ENCODE assay signal across 1 cellular context in the genomic region with DNA sequence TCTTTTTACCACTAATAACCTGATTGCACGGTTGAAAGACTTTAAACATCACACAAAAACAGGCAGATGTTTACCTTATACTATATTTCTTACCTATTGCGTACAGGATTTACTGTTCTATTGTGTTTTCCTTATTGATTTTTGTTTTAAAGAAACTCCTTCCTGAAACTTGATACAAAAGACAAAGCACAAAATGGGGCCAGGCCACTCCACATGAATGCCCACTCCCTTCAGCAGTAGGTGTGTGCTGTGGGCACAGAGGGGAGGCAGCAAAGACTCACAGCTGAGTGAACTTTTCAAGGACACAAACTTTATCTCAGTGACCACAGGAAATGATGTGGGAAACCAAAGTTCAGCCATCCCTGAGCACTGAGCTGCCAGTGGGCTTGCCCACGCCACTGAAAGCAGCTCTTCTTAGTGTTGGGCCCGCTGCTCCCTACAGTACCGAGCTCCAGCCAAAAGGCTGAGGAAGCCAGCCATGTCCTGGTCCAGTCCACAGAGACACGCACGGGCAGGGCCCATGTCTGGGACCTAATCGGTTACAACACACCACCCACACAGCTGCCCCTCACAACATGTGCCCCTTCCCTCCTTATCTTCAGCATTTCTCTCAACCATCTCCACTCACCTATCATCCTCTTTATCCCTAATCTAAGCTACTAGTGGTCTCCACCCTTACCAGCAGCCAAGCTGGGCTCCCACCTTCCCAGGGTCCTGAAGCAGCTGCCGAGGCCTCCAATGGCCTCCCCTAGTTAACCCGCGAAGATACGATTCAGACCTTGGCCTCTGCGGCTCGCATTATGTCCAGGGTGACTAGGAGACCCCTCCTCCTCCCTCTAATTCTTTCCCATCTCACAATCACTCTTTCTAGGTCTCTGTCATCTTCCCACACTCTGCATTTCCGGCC.
TF ChIP-seq lines count a peak whose summit lies in the region.

No MANE protein-coding gene starts in this region.

TF ChIP-seq in HepG2, 621 proteins besides CTCF, POLR2A, EP300 and RAD21 (continued from another document and continues in another):
- TF ChIP-seq ZMYM2 (CRISPR knock-in tag; IDR thresholded peaks at IDR 0.05), result peak; percentile 76
- no peak for TF ChIP-seq RNF2 (conservative IDR thresholded peaks at IDR 0.05; ENCODE audit: low read depth)
- TF ChIP-seq, protein P1, sequence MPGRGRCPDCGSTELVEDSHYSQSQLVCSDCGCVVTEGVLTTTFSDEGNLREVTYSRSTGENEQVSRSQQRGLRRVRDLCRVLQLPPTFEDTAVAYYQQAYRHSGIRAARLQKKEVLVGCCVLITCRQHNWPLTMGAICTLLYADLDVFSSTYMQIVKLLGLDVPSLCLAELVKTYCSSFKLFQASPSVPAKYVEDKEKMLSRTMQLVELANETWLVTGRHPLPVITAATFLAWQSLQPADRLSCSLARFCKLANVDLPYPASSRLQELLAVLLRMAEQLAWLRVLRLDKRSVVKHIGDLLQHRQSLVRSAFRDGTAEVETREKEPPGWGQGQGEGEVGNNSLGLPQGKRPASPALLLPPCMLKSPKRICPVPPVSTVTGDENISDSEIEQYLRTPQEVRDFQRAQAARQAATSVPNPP (CRISPR knock-in tag; IDR thresholded peaks at IDR 0.05), result no peak
- TF ChIP-seq SMAD3 (CRISPR knock-in tag; IDR thresholded peaks at IDR 0.05), result no peak
- TF ChIP-seq REPIN1 (CRISPR knock-in tag; IDR thresholded peaks at IDR 0.05; ENCODE audit: borderline replicate concordance, low read depth), result peak; percentile 18; the same call in 1 of the 2 replicates
- peak; percentile 42 for TF ChIP-seq RBM22 (optimal IDR thresholded peaks at IDR 0.05; ENCODE audit: low read length)
- peak; percentile 26; the same call in 1 of the 2 replicates for TF ChIP-seq RARA (CRISPR knock-in tag; IDR thresholded peaks at IDR 0.05)
- TF ChIP-seq, protein P2, sequence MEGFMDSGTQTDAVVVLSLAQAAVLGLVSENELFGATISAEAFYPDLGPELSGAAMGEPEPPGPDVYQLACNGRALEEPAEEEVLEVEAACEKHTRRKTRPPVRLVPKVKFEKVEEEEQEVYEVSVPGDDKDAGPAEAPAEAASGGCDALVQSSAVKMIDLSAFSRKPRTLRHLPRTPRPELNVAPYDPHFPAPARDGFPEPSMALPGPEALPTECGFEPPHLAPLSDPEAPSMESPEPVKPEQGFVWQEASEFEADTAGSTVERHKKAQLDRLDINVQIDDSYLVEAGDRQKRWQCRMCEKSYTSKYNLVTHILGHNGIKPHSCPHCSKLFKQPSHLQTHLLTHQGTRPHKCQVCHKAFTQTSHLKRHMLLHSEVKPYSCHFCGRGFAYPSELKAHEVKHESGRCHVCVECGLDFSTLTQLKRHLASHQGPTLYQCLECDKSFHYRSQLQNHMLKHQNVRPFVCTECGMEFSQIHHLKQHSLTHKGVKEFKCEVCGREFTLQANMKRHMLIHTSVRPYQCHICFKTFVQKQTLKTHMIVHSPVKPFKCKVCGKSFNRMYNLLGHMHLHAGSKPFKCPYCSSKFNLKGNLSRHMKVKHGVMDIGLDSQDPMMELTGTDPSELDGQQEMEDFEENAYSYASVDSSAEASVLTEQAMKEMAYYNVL (CRISPR knock-in tag; IDR thresholded peaks at IDR 0.05; ENCODE audit: borderline replicate concordance), result no peak
- TF ChIP-seq ZNF781 (CRISPR knock-in tag; IDR thresholded peaks at IDR 0.05; ENCODE audit: borderline replicate concordance, not compliant biosample characterization), result peak; percentile 47
- peak; percentile 49 for TF ChIP-seq MED1 (CRISPR knock-in tag; IDR thresholded peaks at IDR 0.05)
- no peak for TF ChIP-seq ZNF552 (CRISPR knock-in tag; IDR thresholded peaks at IDR 0.05; ENCODE audit: borderline replicate concordance)
- TF ChIP-seq RCOR2 (CRISPR knock-in tag; IDR thresholded peaks at IDR 0.05), result 0 out of 2 replicates have a peak, but pooled peaks have one; percentile 30
- no peak for TF ChIP-seq AGO1 (IDR thresholded peaks at IDR 0.05; ENCODE audit: low read depth, low read length, poor library complexity, severe bottlenecking)
- TF ChIP-seq, protein P3, sequence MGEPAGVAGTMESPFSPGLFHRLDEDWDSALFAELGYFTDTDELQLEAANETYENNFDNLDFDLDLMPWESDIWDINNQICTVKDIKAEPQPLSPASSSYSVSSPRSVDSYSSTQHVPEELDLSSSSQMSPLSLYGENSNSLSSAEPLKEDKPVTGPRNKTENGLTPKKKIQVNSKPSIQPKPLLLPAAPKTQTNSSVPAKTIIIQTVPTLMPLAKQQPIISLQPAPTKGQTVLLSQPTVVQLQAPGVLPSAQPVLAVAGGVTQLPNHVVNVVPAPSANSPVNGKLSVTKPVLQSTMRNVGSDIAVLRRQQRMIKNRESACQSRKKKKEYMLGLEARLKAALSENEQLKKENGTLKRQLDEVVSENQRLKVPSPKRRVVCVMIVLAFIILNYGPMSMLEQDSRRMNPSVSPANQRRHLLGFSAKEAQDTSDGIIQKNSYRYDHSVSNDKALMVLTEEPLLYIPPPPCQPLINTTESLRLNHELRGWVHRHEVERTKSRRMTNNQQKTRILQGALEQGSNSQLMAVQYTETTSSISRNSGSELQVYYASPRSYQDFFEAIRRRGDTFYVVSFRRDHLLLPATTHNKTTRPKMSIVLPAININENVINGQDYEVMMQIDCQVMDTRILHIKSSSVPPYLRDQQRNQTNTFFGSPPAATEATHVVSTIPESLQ (CRISPR knock-in tag; conservative IDR thresholded peaks at IDR 0.05), result no peak
- TF ChIP-seq, protein P4, sequence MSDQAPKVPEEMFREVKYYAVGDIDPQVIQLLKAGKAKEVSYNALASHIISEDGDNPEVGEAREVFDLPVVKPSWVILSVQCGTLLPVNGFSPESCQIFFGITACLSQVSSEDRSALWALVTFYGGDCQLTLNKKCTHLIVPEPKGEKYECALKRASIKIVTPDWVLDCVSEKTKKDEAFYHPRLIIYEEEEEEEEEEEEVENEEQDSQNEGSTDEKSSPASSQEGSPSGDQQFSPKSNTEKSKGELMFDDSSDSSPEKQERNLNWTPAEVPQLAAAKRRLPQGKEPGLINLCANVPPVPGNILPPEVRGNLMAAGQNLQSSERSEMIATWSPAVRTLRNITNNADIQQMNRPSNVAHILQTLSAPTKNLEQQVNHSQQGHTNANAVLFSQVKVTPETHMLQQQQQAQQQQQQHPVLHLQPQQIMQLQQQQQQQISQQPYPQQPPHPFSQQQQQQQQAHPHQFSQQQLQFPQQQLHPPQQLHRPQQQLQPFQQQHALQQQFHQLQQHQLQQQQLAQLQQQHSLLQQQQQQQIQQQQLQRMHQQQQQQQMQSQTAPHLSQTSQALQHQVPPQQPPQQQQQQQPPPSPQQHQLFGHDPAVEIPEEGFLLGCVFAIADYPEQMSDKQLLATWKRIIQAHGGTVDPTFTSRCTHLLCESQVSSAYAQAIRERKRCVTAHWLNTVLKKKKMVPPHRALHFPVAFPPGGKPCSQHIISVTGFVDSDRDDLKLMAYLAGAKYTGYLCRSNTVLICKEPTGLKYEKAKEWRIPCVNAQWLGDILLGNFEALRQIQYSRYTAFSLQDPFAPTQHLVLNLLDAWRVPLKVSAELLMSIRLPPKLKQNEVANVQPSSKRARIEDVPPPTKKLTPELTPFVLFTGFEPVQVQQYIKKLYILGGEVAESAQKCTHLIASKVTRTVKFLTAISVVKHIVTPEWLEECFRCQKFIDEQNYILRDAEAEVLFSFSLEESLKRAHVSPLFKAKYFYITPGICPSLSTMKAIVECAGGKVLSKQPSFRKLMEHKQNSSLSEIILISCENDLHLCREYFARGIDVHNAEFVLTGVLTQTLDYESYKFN (CRISPR knock-in tag; conservative IDR thresholded peaks at IDR 0.05), result peak; percentile 74
- peak; percentile 36; the same call in 1 of the 2 replicates for TF ChIP-seq PPARG (CRISPR knock-in tag; conservative IDR thresholded peaks at IDR 0.05)
- TF ChIP-seq HMGA1 (CRISPR knock-in tag; conservative IDR thresholded peaks at IDR 0.05), result no peak
- peak; percentile 88 for TF ChIP-seq GATAD2A (CRISPR knock-in tag; IDR thresholded peaks at IDR 0.05)
- TF ChIP-seq BCL6 (CRISPR knock-in tag; IDR thresholded peaks at IDR 0.05), result 0 out of 2 replicates have a peak, but pooled peaks have one; percentile 47
- no peak for TF ChIP-seq JUN (CRISPR knock-in tag; IDR thresholded peaks at IDR 0.05)
- TF ChIP-seq ZNF619 (CRISPR knock-in tag; IDR thresholded peaks at IDR 0.05), result no peak
- no peak for TF ChIP-seq AHR (CRISPR knock-in tag; IDR thresholded peaks at IDR 0.05)
- TF ChIP-seq, protein P5, sequence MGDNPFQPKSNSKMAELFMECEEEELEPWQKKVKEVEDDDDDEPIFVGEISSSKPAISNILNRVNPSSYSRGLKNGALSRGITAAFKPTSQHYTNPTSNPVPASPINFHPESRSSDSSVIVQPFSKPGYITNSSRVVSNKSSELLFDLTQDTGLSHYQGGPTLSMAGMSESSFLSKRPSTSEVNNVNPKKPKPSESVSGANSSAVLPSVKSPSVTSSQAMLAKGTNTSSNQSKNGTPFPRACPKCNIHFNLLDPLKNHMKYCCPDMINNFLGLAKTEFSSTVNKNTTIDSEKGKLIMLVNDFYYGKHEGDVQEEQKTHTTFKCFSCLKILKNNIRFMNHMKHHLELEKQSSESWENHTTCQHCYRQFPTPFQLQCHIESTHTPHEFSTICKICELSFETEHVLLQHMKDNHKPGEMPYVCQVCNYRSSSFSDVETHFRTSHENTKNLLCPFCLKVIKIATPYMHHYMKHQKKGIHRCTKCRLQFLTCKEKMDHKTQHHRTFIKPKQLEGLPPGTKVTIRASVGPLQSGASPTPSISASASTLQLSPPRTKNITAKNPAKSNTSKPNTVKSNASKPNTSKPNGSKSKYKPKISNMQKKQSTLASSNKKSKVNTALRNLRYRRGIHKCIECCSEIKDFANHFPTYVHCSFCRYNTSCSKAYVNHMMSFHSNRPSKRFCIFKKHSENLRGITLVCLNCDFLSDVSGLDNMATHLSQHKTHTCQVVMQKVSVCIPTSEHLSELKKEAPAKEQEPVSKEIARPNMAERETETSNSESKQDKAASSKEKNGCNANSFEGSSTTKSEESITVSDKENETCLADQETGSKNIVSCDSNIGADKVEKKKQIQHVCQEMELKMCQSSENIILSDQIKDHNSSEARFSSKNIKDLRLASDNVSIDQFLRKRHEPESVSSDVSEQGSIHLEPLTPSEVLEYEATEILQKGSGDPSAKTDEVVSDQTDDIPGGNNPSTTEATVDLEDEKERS (CRISPR knock-in tag; IDR thresholded peaks at IDR 0.05), result peak; percentile 41; the same call in 1 of the 2 replicates
- peak; percentile 67; the same call in 1 of the 2 replicates for TF ChIP-seq RXRB (CRISPR knock-in tag; IDR thresholded peaks at IDR 0.05; ENCODE audit: borderline replicate concordance)
- TF ChIP-seq GABPA (IDR thresholded peaks at IDR 0.05; ENCODE audit: low read depth, low read length), result no peak
- peak; percentile 80 for TF ChIP-seq GABPA (CRISPR knock-in tag; IDR thresholded peaks at IDR 0.05; ENCODE audit: low read depth)
- TF ChIP-seq, protein P6, sequence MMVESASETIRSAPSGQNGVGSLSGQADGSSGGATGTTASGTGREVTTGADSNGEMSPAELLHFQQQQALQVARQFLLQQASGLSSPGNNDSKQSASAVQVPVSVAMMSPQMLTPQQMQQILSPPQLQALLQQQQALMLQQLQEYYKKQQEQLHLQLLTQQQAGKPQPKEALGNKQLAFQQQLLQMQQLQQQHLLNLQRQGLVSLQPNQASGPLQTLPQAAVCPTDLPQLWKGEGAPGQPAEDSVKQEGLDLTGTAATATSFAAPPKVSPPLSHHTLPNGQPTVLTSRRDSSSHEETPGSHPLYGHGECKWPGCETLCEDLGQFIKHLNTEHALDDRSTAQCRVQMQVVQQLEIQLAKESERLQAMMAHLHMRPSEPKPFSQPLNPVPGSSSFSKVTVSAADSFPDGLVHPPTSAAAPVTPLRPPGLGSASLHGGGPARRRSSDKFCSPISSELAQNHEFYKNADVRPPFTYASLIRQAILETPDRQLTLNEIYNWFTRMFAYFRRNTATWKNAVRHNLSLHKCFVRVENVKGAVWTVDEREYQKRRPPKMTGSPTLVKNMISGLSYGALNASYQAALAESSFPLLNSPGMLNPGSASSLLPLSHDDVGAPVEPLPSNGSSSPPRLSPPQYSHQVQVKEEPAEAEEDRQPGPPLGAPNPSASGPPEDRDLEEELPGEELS (CRISPR knock-in tag; IDR thresholded peaks at IDR 0.05), result peak; percentile 53
- no peak for TF ChIP-seq ZNF572 (CRISPR knock-in tag; IDR thresholded peaks at IDR 0.05)
- TF ChIP-seq FOXA3 (CRISPR knock-in tag; IDR thresholded peaks at IDR 0.05), result peak; percentile 41
- TF ChIP-seq, protein P7, sequence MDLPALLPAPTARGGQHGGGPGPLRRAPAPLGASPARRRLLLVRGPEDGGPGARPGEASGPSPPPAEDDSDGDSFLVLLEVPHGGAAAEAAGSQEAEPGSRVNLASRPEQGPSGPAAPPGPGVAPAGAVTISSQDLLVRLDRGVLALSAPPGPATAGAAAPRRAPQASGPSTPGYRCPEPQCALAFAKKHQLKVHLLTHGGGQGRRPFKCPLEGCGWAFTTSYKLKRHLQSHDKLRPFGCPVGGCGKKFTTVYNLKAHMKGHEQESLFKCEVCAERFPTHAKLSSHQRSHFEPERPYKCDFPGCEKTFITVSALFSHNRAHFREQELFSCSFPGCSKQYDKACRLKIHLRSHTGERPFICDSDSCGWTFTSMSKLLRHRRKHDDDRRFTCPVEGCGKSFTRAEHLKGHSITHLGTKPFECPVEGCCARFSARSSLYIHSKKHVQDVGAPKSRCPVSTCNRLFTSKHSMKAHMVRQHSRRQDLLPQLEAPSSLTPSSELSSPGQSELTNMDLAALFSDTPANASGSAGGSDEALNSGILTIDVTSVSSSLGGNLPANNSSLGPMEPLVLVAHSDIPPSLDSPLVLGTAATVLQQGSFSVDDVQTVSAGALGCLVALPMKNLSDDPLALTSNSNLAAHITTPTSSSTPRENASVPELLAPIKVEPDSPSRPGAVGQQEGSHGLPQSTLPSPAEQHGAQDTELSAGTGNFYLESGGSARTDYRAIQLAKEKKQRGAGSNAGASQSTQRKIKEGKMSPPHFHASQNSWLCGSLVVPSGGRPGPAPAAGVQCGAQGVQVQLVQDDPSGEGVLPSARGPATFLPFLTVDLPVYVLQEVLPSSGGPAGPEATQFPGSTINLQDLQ (CRISPR knock-in tag; IDR thresholded peaks at IDR 0.05), result no peak
- TF ChIP-seq SPEN (CRISPR knock-in tag; IDR thresholded peaks at IDR 0.05; ENCODE audit: low read depth), result 0 out of 2 replicates have a peak, but pooled peaks have one; percentile 35
- TF ChIP-seq ZMYM4 (CRISPR knock-in tag; IDR thresholded peaks at IDR 0.05), result peak; percentile 77
